Comparison of ENCODE assay signal across 14 cellular contexts in the genomic region with DNA sequence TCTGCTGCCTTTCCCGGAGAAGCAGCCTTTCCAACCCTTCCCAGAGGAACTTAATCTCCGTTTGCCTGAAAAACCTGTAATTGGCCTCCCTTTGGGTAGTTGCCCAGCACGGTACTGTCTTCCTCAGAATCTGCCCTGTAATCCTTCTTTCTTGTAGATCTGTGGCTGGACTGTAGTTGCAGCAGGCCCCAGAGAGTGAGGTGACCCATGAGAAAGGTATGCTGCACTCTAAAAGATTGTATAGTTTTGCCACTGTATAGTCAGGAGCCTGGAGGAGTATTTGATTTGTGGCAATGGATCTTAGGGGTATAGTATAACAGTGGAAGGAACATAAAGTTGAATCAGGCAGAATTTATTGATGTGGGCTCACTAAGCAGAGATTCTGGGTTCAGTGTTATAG. TPM values are rescaled to one million over a fixed set of nuclear protein-coding genes. Genes with fewer than 3 reads are reported as not detected.
A peak's percentile ranks its signal among the peaks of the same experiment; 100 is the strongest.
DNase-seq lines count a peak whose midpoint lies in the region; ATAC-seq and TF ChIP-seq lines count a peak whose summit lies in the region.
"Had no signal": no experiment of that assay in that cellular context is flagged by ENCODE, and none has a peak within 500 bp of the region (broad histone marks: within the 10 kb centered on the region; RNA-seq: fewer than 3 reads in every experiment).

No MANE protein-coding gene starts in this region.

- no peak overlapping the region for H3K4me3 Mint-ChIP-seq in GM23338

- peaks cover 7% of the 10 kb centered on the region for H3K27me3 Mint-ChIP-seq in GM23338 (ENCODE audit: insufficient read depth, low read depth, poor library complexity)

- TF ChIP-seq CTCF in GM23338 (conservative IDR thresholded peaks at IDR 0.05; ENCODE audit: low read depth in 2 of 2) (no peak), fibroblast of mammary gland (conservative IDR thresholded peaks at IDR 0.05; ENCODE audit: control insufficient read depth, insufficient read depth, low read depth, low read length) (no peak), retinal pigment epithelial cell (conservative IDR thresholded peaks at IDR 0.05; ENCODE audit: low read depth, low read length) (no peak)

- H3K4me1 Mint-ChIP-seq in GM23338: peaks cover 19% of the 10 kb centered on the region

- ATAC-seq in GM23338 (no peak), SK-N-SH treated with all-trans-retinoic acid at 6 μM for 48 hours (peak; percentile 95), HG03097 (IDR thresholded peaks at IDR 0.05; ENCODE audit: low FRiP score, unreplicated experiment) (no peak)

- peak overlapping the region; percentile 55 for H3K27ac Mint-ChIP-seq in GM23338

- H3K4me1 ChIP-seq in GM23338 (ENCODE audit: insufficient read depth): peaks cover 18% of the 10 kb centered on the region

- peaks cover 33% of the 10 kb centered on the region for H3K36me3 Mint-ChIP-seq in GM23338 (ENCODE audit: low read depth)

- no peaks in the 10 kb centered on the region; the same call in 1 of the 2 replicates for H3K9me2 ChIP-seq in GM23338 (ENCODE audit: insufficient read depth)

- H4K20me1 ChIP-seq in GM23338 (replicated peaks; ENCODE audit: insufficient read depth): peaks cover 69% of the 10 kb centered on the region

- no peak overlapping the region for H2AFZ ChIP-seq in GM23338

- peak overlapping the region; percentile 67; the same call in 1 of the 2 replicates for H3K27ac ChIP-seq in GM23338 (ENCODE audit: low read depth)
- H3K27ac ChIP-seq: KMS-11, ovary, suprapubic skin had no signal

- H3K36me3 ChIP-seq in GM23338 (ENCODE audit: insufficient read depth): no peaks in the 10 kb centered on the region
- H3K36me3 ChIP-seq: ovary, suprapubic skin had no signal

- H3K4me2 ChIP-seq in GM23338: no peak overlapping the region
- H3K4me2 ChIP-seq: KMS-11 had no signal

- peaks cover 100% of the 10 kb centered on the region for H3K79me2 ChIP-seq in GM23338 (replicated peaks; ENCODE audit: insufficient read depth)

- DNase-seq in GM23338 (ENCODE audit: low spot score) (no peak), fibroblast of mammary gland (ENCODE audit: low read depth) (peak; percentile 70), retinal pigment epithelial cell (ENCODE audit: low read depth) (peak; percentile 60), NAMALWA (ENCODE audit: low spot score) (no peak), NCI-H2107 treated with DMSO at 0.1 percent for 48 hours (lab: John Stamatoyannopoulos, UW; ENCODE audit: unreplicated experiment) (no peak)
- no peak for DNase-seq in stimulated activated CD4-positive, alpha-beta T cell treated with anti-CD3 and anti-CD28 coated beads, Interleukin-15, amount 100 ng/mL, for 24 hours
- DNase-seq: activated CD4-positive, alpha-beta T cell treated with anti-CD3 and anti-CD28 coated beads for 48 hours; activated naive CD4-positive, alpha-beta T cell treated with Interleukin-2 at 50 U/mL for 16 hours; DMS79 treated with DMSO at 0.1 percent for 48 hours; ovary had no signal

- H3K4me3 ChIP-seq in GM23338 (no peak overlapping the region), fibroblast of mammary gland (ENCODE audit: control insufficient read depth, low read depth, low read length) (no peak overlapping the region), retinal pigment epithelial cell (ENCODE audit: low read length) (no peak overlapping the region)
- H3K4me3 ChIP-seq: ovary, suprapubic skin had no signal

- H3K9me3 Mint-ChIP-seq in GM23338: no peaks in the 10 kb centered on the region

- H3K27me3 ChIP-seq in GM23338 (ENCODE audit: insufficient read depth): no peaks in the 10 kb centered on the region
- H3K27me3 ChIP-seq: ovary, suprapubic skin had no signal

- no peaks in the 10 kb centered on the region for H3F3A ChIP-seq in GM23338 (replicated peaks; ENCODE audit: low read depth)

TF ChIP-seq in GM23338, 12 proteins besides CTCF, POLR2A, EP300 and RAD21 (continues in another document):
- TF ChIP-seq, protein P1, sequence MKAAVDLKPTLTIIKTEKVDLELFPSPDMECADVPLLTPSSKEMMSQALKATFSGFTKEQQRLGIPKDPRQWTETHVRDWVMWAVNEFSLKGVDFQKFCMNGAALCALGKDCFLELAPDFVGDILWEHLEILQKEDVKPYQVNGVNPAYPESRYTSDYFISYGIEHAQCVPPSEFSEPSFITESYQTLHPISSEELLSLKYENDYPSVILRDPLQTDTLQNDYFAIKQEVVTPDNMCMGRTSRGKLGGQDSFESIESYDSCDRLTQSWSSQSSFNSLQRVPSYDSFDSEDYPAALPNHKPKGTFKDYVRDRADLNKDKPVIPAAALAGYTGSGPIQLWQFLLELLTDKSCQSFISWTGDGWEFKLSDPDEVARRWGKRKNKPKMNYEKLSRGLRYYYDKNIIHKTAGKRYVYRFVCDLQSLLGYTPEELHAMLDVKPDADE (IDR thresholded peaks at IDR 0.05): no peak

TF ChIP-seq in SK-N-SH treated with all-trans-retinoic acid at 6 μM for 48 hours, 23 proteins besides CTCF, POLR2A, EP300 and RAD21 (continues in another document):
- TF ChIP-seq ZNF565 (CRISPR knock-in tag; conservative IDR thresholded peaks at IDR 0.05; ENCODE audit: low read depth) (no peak), ESRRG (CRISPR knock-in tag; IDR thresholded peaks at IDR 0.05) (no peak), ARNTL (CRISPR knock-in tag; IDR thresholded peaks at IDR 0.05; ENCODE audit: borderline replicate concordance, low read depth) (no peak), ZFP3 (CRISPR knock-in tag; IDR thresholded peaks at IDR 0.05) (no peak), ZC3H10 (CRISPR knock-in tag; IDR thresholded peaks at IDR 0.05) (no peak), ISL1 (CRISPR knock-in tag; IDR thresholded peaks at IDR 0.05) (no peak), SNAI2 (CRISPR knock-in tag; IDR thresholded peaks at IDR 0.05) (no peak)
- TF ChIP-seq, protein P2, sequence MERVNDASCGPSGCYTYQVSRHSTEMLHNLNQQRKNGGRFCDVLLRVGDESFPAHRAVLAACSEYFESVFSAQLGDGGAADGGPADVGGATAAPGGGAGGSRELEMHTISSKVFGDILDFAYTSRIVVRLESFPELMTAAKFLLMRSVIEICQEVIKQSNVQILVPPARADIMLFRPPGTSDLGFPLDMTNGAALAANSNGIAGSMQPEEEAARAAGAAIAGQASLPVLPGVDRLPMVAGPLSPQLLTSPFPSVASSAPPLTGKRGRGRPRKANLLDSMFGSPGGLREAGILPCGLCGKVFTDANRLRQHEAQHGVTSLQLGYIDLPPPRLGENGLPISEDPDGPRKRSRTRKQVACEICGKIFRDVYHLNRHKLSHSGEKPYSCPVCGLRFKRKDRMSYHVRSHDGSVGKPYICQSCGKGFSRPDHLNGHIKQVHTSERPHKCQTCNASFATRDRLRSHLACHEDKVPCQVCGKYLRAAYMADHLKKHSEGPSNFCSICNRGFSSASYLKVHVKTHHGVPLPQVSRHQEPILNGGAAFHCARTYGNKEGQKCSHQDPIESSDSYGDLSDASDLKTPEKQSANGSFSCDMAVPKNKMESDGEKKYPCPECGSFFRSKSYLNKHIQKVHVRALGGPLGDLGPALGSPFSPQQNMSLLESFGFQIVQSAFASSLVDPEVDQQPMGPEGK (CRISPR knock-in tag; IDR thresholded peaks at IDR 0.05; ENCODE audit: borderline replicate concordance): no peak
- TF ChIP-seq, protein P3, sequence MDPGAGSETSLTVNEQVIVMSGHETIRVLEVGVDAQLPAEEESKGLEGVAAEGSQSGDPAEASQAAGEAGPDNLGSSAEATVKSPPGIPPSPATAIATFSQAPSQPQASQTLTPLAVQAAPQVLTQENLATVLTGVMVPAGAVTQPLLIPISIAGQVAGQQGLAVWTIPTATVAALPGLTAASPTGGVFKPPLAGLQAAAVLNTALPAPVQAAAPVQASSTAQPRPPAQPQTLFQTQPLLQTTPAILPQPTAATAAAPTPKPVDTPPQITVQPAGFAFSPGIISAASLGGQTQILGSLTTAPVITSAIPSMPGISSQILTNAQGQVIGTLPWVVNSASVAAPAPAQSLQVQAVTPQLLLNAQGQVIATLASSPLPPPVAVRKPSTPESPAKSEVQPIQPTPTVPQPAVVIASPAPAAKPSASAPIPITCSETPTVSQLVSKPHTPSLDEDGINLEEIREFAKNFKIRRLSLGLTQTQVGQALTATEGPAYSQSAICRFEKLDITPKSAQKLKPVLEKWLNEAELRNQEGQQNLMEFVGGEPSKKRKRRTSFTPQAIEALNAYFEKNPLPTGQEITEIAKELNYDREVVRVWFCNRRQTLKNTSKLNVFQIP (CRISPR knock-in tag; IDR thresholded peaks at IDR 0.05; ENCODE audit: borderline replicate concordance, low read depth): no peak
- TF ChIP-seq, protein P4, sequence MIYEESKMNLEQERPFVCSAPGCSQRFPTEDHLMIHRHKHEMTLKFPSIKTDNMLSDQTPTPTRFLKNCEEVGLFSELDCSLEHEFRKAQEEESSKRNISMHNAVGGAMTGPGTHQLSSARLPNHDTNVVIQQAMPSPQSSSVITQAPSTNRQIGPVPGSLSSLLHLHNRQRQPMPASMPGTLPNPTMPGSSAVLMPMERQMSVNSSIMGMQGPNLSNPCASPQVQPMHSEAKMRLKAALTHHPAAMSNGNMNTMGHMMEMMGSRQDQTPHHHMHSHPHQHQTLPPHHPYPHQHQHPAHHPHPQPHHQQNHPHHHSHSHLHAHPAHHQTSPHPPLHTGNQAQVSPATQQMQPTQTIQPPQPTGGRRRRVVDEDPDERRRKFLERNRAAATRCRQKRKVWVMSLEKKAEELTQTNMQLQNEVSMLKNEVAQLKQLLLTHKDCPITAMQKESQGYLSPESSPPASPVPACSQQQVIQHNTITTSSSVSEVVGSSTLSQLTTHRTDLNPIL (CRISPR knock-in tag; IDR thresholded peaks at IDR 0.05; ENCODE audit: low read depth): no peak

RNA-seq across cellular contexts. Expression of a gene that starts 11.8 kb away (rescaled TPM):
- 144 and 158 TPM in 2 replicates for total RNA-seq in GM23338 (2014; rRNA removed; shearing (Covaris generic))
- 48.6 and 49.0 TPM in 2 replicates for polyA plus RNA-seq in GM23338 (2016; fragmentation: Nextera tagmentation; extraction: Ambion mirVana)

Comparison
In these comparisons a context has a peak if more than half of its experiments do, and no peak if none do; other contexts are left out.
1. DNase-seq: peak in fibroblast of mammary gland (single experiment) and retinal pigment epithelial cell (single experiment); none in GM23338 (single experiment), NAMALWA (single experiment), stimulated activated CD4-positive, alpha-beta T cell treated with anti-CD3 and anti-CD28 coated beads, Interleukin-15, amount 100 ng/mL, for 24 hours (single experiment) and NCI-H2107 treated with DMSO at 0.1 percent for 48 hours (single experiment).